7 cellular contexts compared by ENCODE assay signal in genomic region chr13:28141542-28141941, GRCh38. TPM values are rescaled to one million over a fixed set of nuclear protein-coding genes. Genes with fewer than 3 reads are reported as not detected.
DNase-seq lines count a peak whose midpoint lies in the region; ATAC-seq and TF ChIP-seq lines count a peak whose summit lies in the region.
"Not testable (repeated sequence)": the region's sequence is repeated elsewhere in the genome, so short reads cannot be mapped to it uniquely, and the experiment has no call there.

No MANE protein-coding gene starts in this region.

- H3K4me1 ChIP-seq in DND-41 (ENCODE audit: insufficient read depth, low read length), result peaks cover 51% of the 10 kb centered on the region
- H3K4me1 ChIP-seq in trophoblast cell (ENCODE audit: control insufficient read depth in 1 of 2, insufficient read depth in 2 of 2, low read length in 2 of 2), result not testable (repeated sequence)

- H3K9ac ChIP-seq in DND-41 (ENCODE audit: low read depth, low read length); trophoblast cell (ENCODE audit: low read length): not testable (repeated sequence)

- peak overlapping the region in 1 of 2 experiments; percentile 26; a peak in 1 of 4 replicates for H3K4me3 ChIP-seq in DND-41 (ENCODE audit: low read depth in 1 of 2, low read length in 2 of 2)
- not testable (repeated sequence) for H3K4me3 ChIP-seq in trophoblast cell (ENCODE audit: low read depth, low read length)

- TF ChIP-seq CTCF in DND-41 (IDR thresholded peaks at IDR 0.05; ENCODE audit: borderline replicate concordance, extremely low read depth, low read length, poor library complexity, severe bottlenecking), result not testable (repeated sequence)

- not testable (repeated sequence) for H2BK12ac ChIP-seq in trophoblast cell (ENCODE audit: low read length)

- H2AFZ ChIP-seq in DND-41 (ENCODE audit: low read depth, low read length); trophoblast cell (ENCODE audit: insufficient read depth, low read length, poor library complexity): not testable (repeated sequence)

- H3K14ac ChIP-seq in trophoblast cell (ENCODE audit: low read length), result not testable (repeated sequence)

- not testable (repeated sequence) for H2BK5ac ChIP-seq in trophoblast cell (ENCODE audit: low read depth, low read length, poor library complexity)

- not testable (repeated sequence) for H2AK5ac ChIP-seq in trophoblast cell (ENCODE audit: low read length)

- H4K8ac ChIP-seq in trophoblast cell (ENCODE audit: low read depth, low read length), result not testable (repeated sequence)

- H3K23ac ChIP-seq in trophoblast cell (ENCODE audit: low read length), result not testable (repeated sequence)

- not testable (repeated sequence) for H3K9me3 ChIP-seq in DND-41 (ENCODE audit: insufficient read depth, low read length, severe bottlenecking); trophoblast cell (ENCODE audit: insufficient read depth, low read depth, low read length)

- peaks cover 10% of the 10 kb centered on the region for H3K79me1 ChIP-seq in trophoblast cell (ENCODE audit: low read length)

- H3K36me3 Mint-ChIP-seq in IgD-negative memory B cell; T-helper 2 cell treated with Interferon-gamma antibody and Interleukin-4, amounts not matched to agents 5 μg/mL and 100 μg/mL, for 36 hours (ENCODE audit: low read depth); activated naive CD4-positive, alpha-beta T cell treated with anti-CD3 and anti-CD28 coated beads, Interleukin-2, amount 50 U/mL, for 24 hours; memory B cell: not testable (repeated sequence)
- peaks cover 41% of the 10 kb centered on the region for H3K36me3 Mint-ChIP-seq in dendritic cell treated with granulocyte-macrophage colony-stimulating factor and Interleukin-4, amounts not matched to agents 40 ng/mL and 50 ng/mL, for 4 days (ENCODE audit: low read depth)

- H3K4me1 Mint-ChIP-seq in IgD-negative memory B cell (peaks cover 35 to 59% (median 50%) of the 10 kb centered on the region in 3 donors), memory B cell (peaks cover 45% of the 10 kb centered on the region)
- peaks cover 40% of the 10 kb centered on the region for H3K4me1 Mint-ChIP-seq in T-helper 2 cell treated with Interferon-gamma antibody and Interleukin-4, amounts not matched to agents 5 μg/mL and 100 μg/mL, for 36 hours (ENCODE audit: low read depth)
- H3K4me1 Mint-ChIP-seq in activated naive CD4-positive, alpha-beta T cell treated with anti-CD3 and anti-CD28 coated beads, Interleukin-2, amount 50 U/mL, for 24 hours, result peaks cover 70% of the 10 kb centered on the region
- H3K4me1 Mint-ChIP-seq in dendritic cell treated with granulocyte-macrophage colony-stimulating factor and Interleukin-4, amounts not matched to agents 40 ng/mL and 50 ng/mL, for 4 days (ENCODE audit: low read depth), result peaks cover 57% of the 10 kb centered on the region

- not testable (repeated sequence) for H3K18ac ChIP-seq in trophoblast cell (ENCODE audit: low read length)

- H3K27ac ChIP-seq in DND-41 (ENCODE audit: low read length); trophoblast cell (ENCODE audit: low read depth, low read length): not testable (repeated sequence)

- H3K36me3 ChIP-seq in DND-41 (ENCODE audit: insufficient read depth, low read length); trophoblast cell (ENCODE audit: control insufficient read depth in 1 of 2, insufficient read depth in 2 of 2, low read length in 2 of 2): not testable (repeated sequence)

- peak overlapping the region; percentile 88 for H3K4ac ChIP-seq in trophoblast cell (ENCODE audit: low read depth, low read length)

- not testable (repeated sequence) for H3K27me3 Mint-ChIP-seq in IgD-negative memory B cell; T-helper 2 cell treated with Interferon-gamma antibody and Interleukin-4, amounts not matched to agents 5 μg/mL and 100 μg/mL, for 36 hours (ENCODE audit: low read depth); activated naive CD4-positive, alpha-beta T cell treated with anti-CD3 and anti-CD28 coated beads, Interleukin-2, amount 50 U/mL, for 24 hours; dendritic cell treated with granulocyte-macrophage colony-stimulating factor and Interleukin-4, amounts not matched to agents 40 ng/mL and 50 ng/mL, for 4 days; memory B cell

- H3K4me2 ChIP-seq in DND-41 (ENCODE audit: insufficient read depth, low read length), result peak overlapping the region; percentile 75; the same call in 1 of the 2 replicates
- H3K4me2 ChIP-seq in trophoblast cell (ENCODE audit: low read length), result not testable (repeated sequence)

- not testable (repeated sequence) for H4K12ac ChIP-seq in trophoblast cell (ENCODE audit: low read depth, low read length)

- intact Hi-C loops in dendritic cell treated with granulocyte-macrophage colony-stimulating factor and Interleukin-4, amounts not matched to agents 40 ng/mL and 50 ng/mL, for 4 days (cut with micrococcal nuclease), result not testable (repeated sequence)

- not testable (repeated sequence) for H3K27me3 ChIP-seq in DND-41 (ENCODE audit: insufficient read depth, low read length, poor library complexity); trophoblast cell (ENCODE audit: insufficient read depth, low read length)

- peaks cover 67% of the 10 kb centered on the region for H4K20me1 ChIP-seq in DND-41 (ENCODE audit: insufficient read depth, low read length)

- WGBS in trophoblast cell (ENCODE audit: extremely low coverage, insufficient coverage, insufficient read length), result no CpG with 5 or more reads among the region's 10 CpGs

- not testable (repeated sequence) for H4K91ac ChIP-seq in trophoblast cell (ENCODE audit: low read depth, low read length)

- not testable (repeated sequence) for ATAC-seq in DND-41 (ENCODE audit: insufficient read depth, low read depth); memory B cell (ENCODE audit: low read depth)

- peak overlapping the region in 2 of 3 donors; percentile 24 to 64 for H3K27ac Mint-ChIP-seq in IgD-negative memory B cell
- H3K27ac Mint-ChIP-seq in T-helper 2 cell treated with Interferon-gamma antibody and Interleukin-4, amounts not matched to agents 5 μg/mL and 100 μg/mL, for 36 hours, result not testable (repeated sequence)
- H3K27ac Mint-ChIP-seq in activated naive CD4-positive, alpha-beta T cell treated with anti-CD3 and anti-CD28 coated beads, Interleukin-2, amount 50 U/mL, for 24 hours, result peak overlapping the region; percentile 1
- peak overlapping the region; percentile 56 for H3K27ac Mint-ChIP-seq in dendritic cell treated with granulocyte-macrophage colony-stimulating factor and Interleukin-4, amounts not matched to agents 40 ng/mL and 50 ng/mL, for 4 days
- H3K27ac Mint-ChIP-seq in memory B cell, result peak overlapping the region; percentile 14

- H2BK120ac ChIP-seq in trophoblast cell (ENCODE audit: insufficient read depth, low read length, poor library complexity), result not testable (repeated sequence)

- not testable (repeated sequence) for H3K9me3 Mint-ChIP-seq in IgD-negative memory B cell; T-helper 2 cell treated with Interferon-gamma antibody and Interleukin-4, amounts not matched to agents 5 μg/mL and 100 μg/mL, for 36 hours; activated naive CD4-positive, alpha-beta T cell treated with anti-CD3 and anti-CD28 coated beads, Interleukin-2, amount 50 U/mL, for 24 hours; dendritic cell treated with granulocyte-macrophage colony-stimulating factor and Interleukin-4, amounts not matched to agents 40 ng/mL and 50 ng/mL, for 4 days; memory B cell

- H3K4me3 Mint-ChIP-seq in IgD-negative memory B cell (peak overlapping the region; percentile 60 to 79 (median 69)), memory B cell (peak overlapping the region; percentile 27)
- peak overlapping the region; percentile 64 for H3K4me3 Mint-ChIP-seq in T-helper 2 cell treated with Interferon-gamma antibody and Interleukin-4, amounts not matched to agents 5 μg/mL and 100 μg/mL, for 36 hours
- H3K4me3 Mint-ChIP-seq in activated naive CD4-positive, alpha-beta T cell treated with anti-CD3 and anti-CD28 coated beads, Interleukin-2, amount 50 U/mL, for 24 hours, result peak overlapping the region; percentile 82
- peak overlapping the region; percentile 32 for H3K4me3 Mint-ChIP-seq in dendritic cell treated with granulocyte-macrophage colony-stimulating factor and Interleukin-4, amounts not matched to agents 40 ng/mL and 50 ng/mL, for 4 days

- peaks cover 96% of the 10 kb centered on the region for H3K79me2 ChIP-seq in DND-41 (ENCODE audit: insufficient read depth, low read length)
- peaks cover 21% of the 10 kb centered on the region for H3K79me2 ChIP-seq in trophoblast cell (ENCODE audit: control insufficient read depth, insufficient read depth, low read length, poor library complexity)

- DNase-seq in DND-41; T-helper 2 cell treated with Interferon-gamma antibody and Interleukin-4, amounts not matched to agents 5 μg/mL and 100 μg/mL, for 36 hours (ENCODE audit: low spot score); memory B cell (ENCODE audit: low spot score in 2 of 2); trophoblast cell: not testable (repeated sequence)

RNA-seq across cellular contexts. Expression of gene PAN3, which starts 3.2 kb away (rescaled TPM):
- 7.6 TPM for polyA plus RNA-seq in IgD-negative memory B cell
- polyA plus RNA-seq in trophoblast cell (2013), result 12.3 and 12.6 TPM in 2 replicates

RNA-seq across cellular contexts. Expression of gene FLT3, which starts 41.2 kb away (rescaled TPM):
- polyA plus RNA-seq in IgD-negative memory B cell, result 0.80 TPM
- polyA plus RNA-seq in trophoblast cell (2013), result 0.01 and 0.03 TPM in 2 replicates

Comparison
In these comparisons a context has a peak if more than half of its experiments do, and no peak if none do; other contexts are left out.
1. H3K4me3 Mint-ChIP-seq: peak in every context shown above with its lines; median percentile 82 in activated naive CD4-positive, alpha-beta T cell treated with anti-CD3 and anti-CD28 coated beads, Interleukin-2, amount 50 U/mL, for 24 hours; 69 in IgD-negative memory B cell; 64 in T-helper 2 cell treated with Interferon-gamma antibody and Interleukin-4, amounts not matched to agents 5 μg/mL and 100 μg/mL, for 36 hours; 32 in dendritic cell treated with granulocyte-macrophage colony-stimulating factor and Interleukin-4, amounts not matched to agents 40 ng/mL and 50 ng/mL, for 4 days; 27 in memory B cell.